8 cellular contexts compared by ENCODE assay signal in the genomic region with DNA sequence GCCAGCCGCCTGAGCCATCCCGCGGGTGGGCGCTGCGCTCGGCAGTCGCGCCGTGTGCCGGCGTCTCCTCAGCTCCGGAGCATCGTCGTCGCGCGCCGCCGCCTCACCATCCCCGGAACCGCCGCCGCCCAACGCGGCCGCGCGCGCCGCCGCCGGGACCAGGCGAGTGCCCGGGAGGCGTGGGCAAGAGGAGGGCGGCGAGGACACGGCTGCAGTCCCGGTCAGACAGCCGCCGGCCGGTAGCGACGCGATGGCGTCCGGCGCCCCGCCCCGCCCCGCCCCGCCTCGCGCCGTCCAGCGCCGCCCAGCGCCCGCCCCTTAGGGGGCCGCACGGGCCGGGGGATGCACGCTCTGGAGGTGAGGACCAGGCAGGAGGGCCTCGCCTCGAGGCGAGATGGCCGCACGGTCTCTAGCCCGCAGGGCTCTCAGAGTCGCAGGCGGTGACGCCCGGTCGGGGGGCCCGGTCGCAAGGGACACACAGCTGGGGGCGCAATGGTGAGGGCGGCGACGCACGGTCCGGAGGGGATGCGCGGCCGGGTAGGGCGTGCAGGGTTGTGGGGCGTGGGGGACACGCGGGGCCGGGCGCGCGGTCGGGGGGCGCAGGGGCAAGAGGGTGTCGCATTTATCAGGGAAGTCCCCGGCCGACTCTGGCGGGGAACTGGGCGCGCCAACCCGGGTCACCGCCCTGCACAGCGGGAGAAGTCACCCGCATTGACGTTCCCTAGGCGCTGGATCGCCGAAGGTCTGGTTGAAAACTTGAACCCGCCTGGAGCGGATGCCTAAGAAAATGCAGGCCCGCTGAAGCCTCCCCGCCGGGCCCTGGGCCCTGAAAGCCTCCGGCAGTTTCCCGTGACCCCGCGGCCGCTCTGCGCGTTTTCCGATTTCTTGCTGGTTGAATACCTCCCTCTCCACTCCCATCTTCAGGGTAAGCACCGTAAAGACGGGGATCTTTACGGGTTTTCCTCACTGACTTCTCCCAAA. TPM values are rescaled to one million over a fixed set of nuclear protein-coding genes. Genes with fewer than 3 reads are reported as not detected.
DNase-seq lines count a peak whose midpoint lies in the region; ATAC-seq and TF ChIP-seq lines count a peak whose summit lies in the region.

A gene (minus strand): TSS at position 259 of the 981 bp plus-strand sequence. CDS start 241 bp downstream, at position 18.

- no peak for TF ChIP-seq CTCF in CD14-positive monocyte (IDR thresholded peaks at IDR 0.05)
- TF ChIP-seq CTCF in RWPE2 (IDR thresholded peaks at IDR 0.05; ENCODE audit: poor library complexity, severe bottlenecking): no peak
- no peak for TF ChIP-seq CTCF in osteocyte (IDR thresholded peaks at IDR 0.05)

- H3K9ac ChIP-seq in adipocyte (ENCODE audit: low read length): peak within 1 kb of the TSS; percentile 95

- DNase-seq in CD14-positive monocyte (ENCODE audit: low spot score) (peak; percentile 46), RWPE2 (ENCODE audit: low spot score) (no peak), adipocyte (ENCODE audit: low read depth) (peak; percentile 88), cardiac septum (ENCODE audit: low spot score) (peak; percentile 89), osteocyte (ENCODE audit: extremely low spot score, unreplicated experiment) (peak; percentile 89)

- peaks cover 13 to 33% (median 23%) of the 10 kb centered on the region in 3 donors for H3K27me3 Mint-ChIP-seq in CD14-positive monocyte (ENCODE audit: low read depth in 3 of 3)
- H3K27me3 Mint-ChIP-seq in osteocyte (ENCODE audit: unreplicated experiment): no peaks in the 10 kb centered on the region

- H3K9me3 Mint-ChIP-seq in CD14-positive monocyte (peaks cover 0 to 11% (median 0%) of the 10 kb centered on the region in 7 donors), osteocyte (ENCODE audit: unreplicated experiment) (no peaks in the 10 kb centered on the region)

- H3K36me3 Mint-ChIP-seq in CD14-positive monocyte (peaks cover 0 to 3% of the 10 kb centered on the region in 2 donors), osteocyte (ENCODE audit: unreplicated experiment) (peaks cover 4% of the 10 kb centered on the region)

- H3K27me3 ChIP-seq in RWPE2 (ENCODE audit: insufficient read depth, poor library complexity, severe bottlenecking) (no peaks in the 10 kb centered on the region), adipocyte (replicated peaks; ENCODE audit: control insufficient read depth, insufficient read depth, low read length) (no peaks in the 10 kb centered on the region)

- peak within 1 kb of the TSS; percentile 72 for H3K27ac ChIP-seq in RWPE2 (ENCODE audit: poor library complexity, severe bottlenecking)

- intact Hi-C loops in CD14-positive monocyte (cut with micrococcal nuclease): loop anchor here (2.0 to 10.0 kb wide), 5 partner anchors 51 to 267 kb away; a partner anchor contains a TSS
- intact Hi-C loops in cardiac septum (cut with DNase I): loop anchor here (1.0 to 5.0 kb wide), 5 partner anchors 61 to 371 kb away; a partner anchor contains a TSS

- ATAC-seq in GM19328 (IDR thresholded peaks at IDR 0.05; ENCODE audit: unreplicated experiment) (peak; percentile 77), HG03457 (IDR thresholded peaks at IDR 0.05; ENCODE audit: unreplicated experiment) (peak; percentile 64), RWPE2 (ENCODE audit: low read depth) (peak; percentile 77), HG03469 (IDR thresholded peaks at IDR 0.05; ENCODE audit: unreplicated experiment) (no peak)

- H3K4me1 Mint-ChIP-seq in CD14-positive monocyte: peaks cover 17% of the 10 kb centered on the region
- peaks cover 42% of the 10 kb centered on the region for H3K4me1 Mint-ChIP-seq in osteocyte (ENCODE audit: unreplicated experiment)

- H3K4me3 Mint-ChIP-seq in CD14-positive monocyte (peak within 1 kb of the TSS; percentile 83 to 91), osteocyte (ENCODE audit: unreplicated experiment) (peak within 1 kb of the TSS; percentile 85)

- H3K9me3 ChIP-seq in RWPE2 (ENCODE audit: severe bottlenecking) (no peaks in the 10 kb centered on the region), adipocyte (ENCODE audit: control insufficient read depth, low read length) (no peaks in the 10 kb centered on the region)

- no peaks in the 10 kb centered on the region for H3K36me3 ChIP-seq in RWPE2 (ENCODE audit: low read depth)
- no peaks in the 10 kb centered on the region for H3K36me3 ChIP-seq in adipocyte (ENCODE audit: control insufficient read depth, insufficient read depth, low read length, severe bottlenecking)

- H3K27ac Mint-ChIP-seq in CD14-positive monocyte (peak within 1 kb of the TSS in 1 of 7 donors; percentile 41), osteocyte (ENCODE audit: unreplicated experiment) (peak within 1 kb of the TSS; percentile 88)

- H3K4me3 ChIP-seq in RWPE2 (ENCODE audit: severe bottlenecking): peak within 1 kb of the TSS; percentile 100
- peak within 1 kb of the TSS; percentile 97 for H3K4me3 ChIP-seq in adipocyte (ENCODE audit: low read length)

- H3K4me1 ChIP-seq in RWPE2 (ENCODE audit: insufficient read depth, poor library complexity, severe bottlenecking): peaks cover 9% of the 10 kb centered on the region
- peaks cover 23% of the 10 kb centered on the region for H3K4me1 ChIP-seq in adipocyte (ENCODE audit: control insufficient read depth, insufficient read depth, low read length)

RNA-seq across cellular contexts. Expression of the gene that starts here (rescaled TPM):
- 1 to 10 TPM; 1.7 to 1.8 TPM for polyA plus RNA-seq in CD14-positive monocyte
- total RNA-seq in cardiac septum: 87.1 TPM
- 47.0 and 53.6 TPM in 2 replicates for total RNA-seq in osteocyte
